In genomic region chr2:114724513-114724912, GRCh38 we compare ENCODE assay signal across 29 cellular contexts.
"Had no signal": no experiment of that assay in that cellular context is flagged by ENCODE, and none has a peak within 500 bp of the region (broad histone marks: within the 10 kb centered on the region; RNA-seq: fewer than 3 reads in every experiment).

No MANE protein-coding gene starts in this region.

- H3K4me3 Mint-ChIP-seq: immature natural killer cell; memory B cell; naive B cell; natural killer cell treated with Interleukin-12 subunit alpha and Interleukin-12 subunit beta and Interleukin-15 and Interleukin-18, amount 100 ng/mL, for 72 hours; stimulated activated memory B cell treated with anti-CD40 and anti-IgM and Interleukin-4, amounts not matched to agents 10 μg/mL and 1 μg/mL and 100 μg/mL, for 72 hours had no signal

- DNase-seq: dorsolateral prefrontal cortex; effector CD4-positive, alpha-beta T cell; foreskin keratinocyte; heart left ventricle; hippocampal formation; immature natural killer cell; islet precursor cell; kidney glomerular epithelial cell; left colon; mucosa of descending colon; naive B cell; nucleus accumbens; ovary; posterior cingulate gyrus; psoas muscle; right cardiac atrium; sigmoid colon; spleen; stimulated activated CD4-positive, alpha-beta T cell treated with anti-CD3 and anti-CD28 coated beads, Interleukin-4, amount 100 ng/mL, for 4 hours; stimulated activated naive CD8-positive, alpha-beta T cell treated with anti-CD3 and anti-CD28 coated beads, Interleukin-15, Interleukin-2, amounts not matched to agents 100 U/mL and 50 U/mL, for 24 hours had no signal

- H3K27me3 ChIP-seq: dorsolateral prefrontal cortex, esophagus muscularis mucosa, foreskin keratinocyte, gastroesophageal sphincter, heart left ventricle, ovary, sigmoid colon, spleen, tibial nerve had no signal

- ATAC-seq: foreskin keratinocyte; gastroesophageal sphincter; heart left ventricle; left colon; mucosa of descending colon; natural killer cell treated with Interleukin-12 subunit alpha and Interleukin-12 subunit beta and Interleukin-15 and Interleukin-18, amount 100 ng/mL, for 72 hours; psoas muscle; right cardiac atrium; stimulated activated memory B cell treated with anti-CD40 and anti-IgM and Interleukin-4, amounts not matched to agents 10 μg/mL and 1 μg/mL and 100 μg/mL, for 72 hours; stimulated activated naive CD8-positive, alpha-beta T cell treated with anti-CD3 and anti-CD28 coated beads, Interleukin-15, Interleukin-2, amounts not matched to agents 100 U/mL and 50 U/mL, for 24 hours had no signal

- H3K27me3 Mint-ChIP-seq: naive B cell; natural killer cell treated with Interleukin-12 subunit alpha and Interleukin-12 subunit beta and Interleukin-15 and Interleukin-18, amount 100 ng/mL, for 72 hours; stimulated activated memory B cell treated with anti-CD40 and anti-IgM and Interleukin-4, amounts not matched to agents 10 μg/mL and 1 μg/mL and 100 μg/mL, for 72 hours had no signal

- H3K4me1 Mint-ChIP-seq: immature natural killer cell; memory B cell; naive B cell; stimulated activated memory B cell treated with anti-CD40 and anti-IgM and Interleukin-4, amounts not matched to agents 10 μg/mL and 1 μg/mL and 100 μg/mL, for 72 hours had no signal

- H3K4me1 ChIP-seq: esophagus muscularis mucosa, foreskin keratinocyte, gastroesophageal sphincter, heart left ventricle, psoas muscle, sigmoid colon, spleen, tibial nerve had no signal

- H3K9me3 Mint-ChIP-seq: memory B cell; stimulated activated memory B cell treated with anti-CD40 and anti-IgM and Interleukin-4, amounts not matched to agents 10 μg/mL and 1 μg/mL and 100 μg/mL, for 72 hours had no signal

- H3K27ac Mint-ChIP-seq: immature natural killer cell; memory B cell; naive B cell; natural killer cell treated with Interleukin-12 subunit alpha and Interleukin-12 subunit beta and Interleukin-15 and Interleukin-18, amount 100 ng/mL, for 72 hours; stimulated activated memory B cell treated with anti-CD40 and anti-IgM and Interleukin-4, amounts not matched to agents 10 μg/mL and 1 μg/mL and 100 μg/mL, for 72 hours had no signal

- H3K36me3 Mint-ChIP-seq: memory B cell; naive B cell; natural killer cell treated with Interleukin-12 subunit alpha and Interleukin-12 subunit beta and Interleukin-15 and Interleukin-18, amount 100 ng/mL, for 72 hours; stimulated activated memory B cell treated with anti-CD40 and anti-IgM and Interleukin-4, amounts not matched to agents 10 μg/mL and 1 μg/mL and 100 μg/mL, for 72 hours had no signal

- H3K4me3 ChIP-seq: dorsolateral prefrontal cortex, esophagus muscularis mucosa, gastroesophageal sphincter, heart left ventricle, lung, mucosa of descending colon, ovary, psoas muscle, sigmoid colon, spleen, thoracic aorta, tibial nerve had no signal

- H3K9me3 ChIP-seq: esophagus muscularis mucosa, gastroesophageal sphincter, heart left ventricle, mucosa of descending colon, ovary, psoas muscle, sigmoid colon, spleen, thoracic aorta, tibial nerve had no signal

- FAIRE-seq: colon had no signal

- H3K36me3 ChIP-seq: esophagus muscularis mucosa, gastroesophageal sphincter, heart left ventricle, ovary, sigmoid colon, spleen, thoracic aorta, tibial nerve had no signal

- H3K27ac ChIP-seq: dorsolateral prefrontal cortex, esophagus muscularis mucosa, foreskin keratinocyte, gastroesophageal sphincter, heart left ventricle, ovary, psoas muscle, sigmoid colon, spleen, thoracic aorta, tibial nerve had no signal
